Comparison of ENCODE assay signal across 16 cellular contexts in genomic region chr6:42345696-42346416, GRCh38.
DNase-seq lines count a peak whose midpoint lies in the region; ATAC-seq and TF ChIP-seq lines count a peak whose summit lies in the region.
"Had no signal": no experiment of that assay in that cellular context is flagged by ENCODE, and none has a peak within 500 bp of the region (broad histone marks: within the 10 kb centered on the region; RNA-seq: fewer than 3 reads in every experiment).

No MANE protein-coding gene starts in this region.

- peak overlapping the region; percentile 40 for H3K27ac Mint-ChIP-seq in activated T-helper 17 cell treated with anti-CD3 and anti-CD28 coated beads, Interleukin-2, amount 50 U/mL, for 72 hours
- H3K27ac Mint-ChIP-seq: GM23338 had no signal

- no peaks in the 10 kb centered on the region for H3K36me3 ChIP-seq in body of pancreas (replicated peaks in 1 of 2; ENCODE audit: insufficient read depth in 1 of 2, low read depth in 2 of 2)
- H3K36me3 ChIP-seq: MG63, WERI-Rb-1 had no signal

- peaks cover 21% of the 10 kb centered on the region for H3K4me1 Mint-ChIP-seq in activated T-helper 17 cell treated with anti-CD3 and anti-CD28 coated beads, Interleukin-2, amount 50 U/mL, for 72 hours

- peak; percentile 75 for DNase-seq in activated CD8-positive, alpha-beta memory T cell treated with anti-CD3 and anti-CD28 coated beads for 24 hours
- no peak for DNase-seq in activated CD8-positive, alpha-beta memory T cell treated with anti-CD3 and anti-CD28 coated beads, Interleukin-2, amount 50 U/mL, for 4 hours
- DNase-seq in NCI-H146 treated with DMSO at 0.1 percent for 48 hours (lab: John Stamatoyannopoulos, UW; ENCODE audit: unreplicated experiment) (peak; percentile 42), Right ventricle myocardium inferior (ENCODE audit: missing footprints) (no peak), body of pancreas (no peak), Kasumi-1 (lab: John Stamatoyannopoulos, UW) (no peak)
- peak; percentile 45 for DNase-seq in stimulated activated CD8-positive, alpha-beta memory T cell treated with anti-CD3 and anti-CD28 coated beads, Interleukin-4, amount 100 ng/mL, for 48 hours
- DNase-seq: cerebellar nuclear complex; DMS53; effector CD8-positive, alpha-beta T cell; MG63; NCI-H2029; WERI-Rb-1 had no signal

- H3K27me3 ChIP-seq in body of pancreas = no peaks in the 10 kb centered on the region
- H3K27me3 ChIP-seq: MG63 had no signal

- no peaks in the 10 kb centered on the region for H3K4me1 ChIP-seq in body of pancreas

- no peaks in the 10 kb centered on the region for H3K36me3 Mint-ChIP-seq in activated T-helper 17 cell treated with anti-CD3 and anti-CD28 coated beads, Interleukin-2, amount 50 U/mL, for 72 hours (ENCODE audit: low read depth)

- no peak for TF ChIP-seq POLR2A in body of pancreas (IDR thresholded peaks at IDR 0.05)

- no peak overlapping the region for H3K27ac ChIP-seq in body of pancreas
- H3K27ac ChIP-seq: WERI-Rb-1 had no signal

- no peak overlapping the region for H3K4me3 ChIP-seq in body of pancreas
- H3K4me3 ChIP-seq: GM23338, MG63 had no signal

- no peaks in the 10 kb centered on the region for H3K9me3 ChIP-seq in body of pancreas
- H3K9me3 ChIP-seq: MG63 had no signal

- no peaks in the 10 kb centered on the region for H3K9me3 Mint-ChIP-seq in activated T-helper 17 cell treated with anti-CD3 and anti-CD28 coated beads, Interleukin-2, amount 50 U/mL, for 72 hours
- H3K9me3 Mint-ChIP-seq: GM23338 had no signal

- no peak for TF ChIP-seq CTCF in body of pancreas (IDR thresholded peaks at IDR 0.05)

- no peaks in the 10 kb centered on the region for H3K27me3 Mint-ChIP-seq in activated T-helper 17 cell treated with anti-CD3 and anti-CD28 coated beads, Interleukin-2, amount 50 U/mL, for 72 hours

- peak overlapping the region; percentile 36 for H3K4me3 Mint-ChIP-seq in activated T-helper 17 cell treated with anti-CD3 and anti-CD28 coated beads, Interleukin-2, amount 50 U/mL, for 72 hours
- H3K4me3 Mint-ChIP-seq: GM23338 had no signal

- WGBS in body of pancreas, 2 donors = 77 to 78% methylated on average over 4 to 8 of the region's 8 CpGs

- intact Hi-C loops in Right ventricle myocardium inferior (cut with DNase I) (no loop called here), body of pancreas (cut with DNase I) (no loop called here)

- peak; percentile 76 for ATAC-seq in activated T-helper 17 cell treated with anti-CD3 and anti-CD28 coated beads, Interleukin-2, amount 50 U/mL, for 72 hours (replicated peaks)
- ATAC-seq in Right ventricle myocardium inferior = no peak
- no peak for ATAC-seq in body of pancreas
- ATAC-seq: GM23338, sciatic nerve had no signal

Comparison
In these comparisons a context has a peak if more than half of its experiments do, and no peak if none do; other contexts are left out.
1. DNase-seq: peak in activated CD8-positive, alpha-beta memory T cell treated with anti-CD3 and anti-CD28 coated beads for 24 hours (single experiment), NCI-H146 treated with DMSO at 0.1 percent for 48 hours (single experiment) and stimulated activated CD8-positive, alpha-beta memory T cell treated with anti-CD3 and anti-CD28 coated beads, Interleukin-4, amount 100 ng/mL, for 48 hours (single experiment); none in activated CD8-positive, alpha-beta memory T cell treated with anti-CD3 and anti-CD28 coated beads, Interleukin-2, amount 50 U/mL, for 4 hours (single experiment), Right ventricle myocardium inferior (single experiment), body of pancreas (0 of 4) and Kasumi-1 (0 of 2).